ENCODE assay signal across 24 cellular contexts in the genomic region with DNA sequence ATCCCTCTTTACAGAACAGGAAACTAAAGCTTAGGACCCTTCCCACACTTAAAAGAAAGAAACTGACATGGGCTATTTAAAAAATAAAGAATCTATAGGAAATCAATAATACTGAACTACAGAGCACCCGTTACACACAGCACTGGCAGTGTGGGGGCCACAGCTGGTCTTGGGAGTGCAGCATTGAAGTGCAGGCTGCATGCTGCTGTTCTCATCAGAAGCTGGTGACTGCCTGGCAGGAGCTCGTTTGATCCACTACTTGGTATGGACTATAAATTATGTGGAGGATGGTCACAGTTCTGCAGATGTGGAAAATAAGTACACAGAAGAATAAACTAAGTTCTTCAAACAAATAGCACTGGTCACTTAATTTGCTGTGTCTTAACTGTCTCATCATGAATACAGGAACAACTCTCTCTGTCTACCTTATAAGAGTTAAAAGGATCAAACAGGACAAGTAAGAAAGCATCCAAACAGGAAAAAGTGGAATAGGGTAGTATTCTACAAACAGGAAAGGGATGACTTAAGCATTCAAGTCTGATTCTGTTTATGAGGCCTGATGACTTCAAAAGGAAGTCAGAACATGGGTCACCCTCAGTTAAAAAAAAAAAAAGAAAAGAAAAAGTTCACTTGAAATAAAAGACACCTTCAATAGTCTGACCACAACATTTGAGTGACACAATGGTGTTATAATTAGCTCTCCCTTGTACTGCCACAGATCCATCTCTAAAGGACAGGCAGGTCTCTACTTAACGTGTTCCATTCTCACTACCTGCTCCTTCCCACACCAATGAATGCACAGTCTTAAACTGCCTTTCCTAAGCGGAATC. TPM values are rescaled to one million over a fixed set of nuclear protein-coding genes. Genes with fewer than 3 reads are reported as not detected.
DNase-seq lines count a peak whose midpoint lies in the region; ATAC-seq, FAIRE-seq and TF ChIP-seq lines count a peak whose summit lies in the region.
"Had no signal": no experiment of that assay in that cellular context is flagged by ENCODE, and none has a peak within 500 bp of the region (broad histone marks: within the 10 kb centered on the region; RNA-seq: fewer than 3 reads in every experiment).

No MANE protein-coding gene starts in this region.

- no peak for DNase-seq in heart left ventricle
- DNase-seq in Right ventricle myocardium inferior (ENCODE audit: missing footprints), result no peak
- DNase-seq in dermis blood vessel endothelial cell, result peak; percentile 63
- no peak for DNase-seq in mesenchymal stem cell
- no peak for DNase-seq in urothelium cell line (ENCODE audit: low spot score)
- no peak for DNase-seq in amniotic stem cell (lab: John Stamatoyannopoulos, UW)
- DNase-seq in T-helper 17 cell, result no peak
- DNase-seq: activated CD4-positive, alpha-beta T cell treated with anti-CD3 and anti-CD28 coated beads for 48 hours; activated effector memory CD4-positive, alpha-beta T cell treated with Interleukin-2 at 50 U/mL for 16 hours; adrenal gland; effector CD8-positive, alpha-beta T cell; GDM1; KBM-7; mammary epithelial cell; naive B cell; NCI-H2029; NCI-H446; stimulated activated naive CD8-positive, alpha-beta T cell treated with anti-CD3 and anti-CD28 coated beads, Interleukin-15, amount 100 ng/mL, for 72 hours; T-cell had no signal

- peaks cover 40% of the 10 kb centered on the region for H3K27me3 Mint-ChIP-seq in T-helper 17 cell

- H3K4me1 ChIP-seq in heart left ventricle, result peaks cover 7 to 74% (median 47%) of the 10 kb centered on the region in 12 donors
- H3K4me1 ChIP-seq in mesenchymal stem cell (ENCODE audit: control insufficient read depth, insufficient read depth, low read depth, low read length), result peaks cover 11% of the 10 kb centered on the region
- H3K4me1 ChIP-seq: parathyroid adenoma had no signal

- TF ChIP-seq POLR2A in heart left ventricle (IDR thresholded peaks at IDR 0.05), result no peak

- H2AK5ac ChIP-seq in mesenchymal stem cell (ENCODE audit: low read length, severe bottlenecking), result no peak overlapping the region

- peaks cover 19% of the 10 kb centered on the region for H3K79me1 ChIP-seq in mesenchymal stem cell (replicated peaks; ENCODE audit: low read length, poor library complexity, severe bottlenecking)

- H3K9ac ChIP-seq in mesenchymal stem cell (ENCODE audit: low read length), result no peak overlapping the region
- H3K9ac ChIP-seq: parathyroid adenoma had no signal

- H3K14ac ChIP-seq in mesenchymal stem cell (ENCODE audit: low read length in 2 of 2), result peak overlapping the region in 1 of 2 experiments; percentile 26

- H3K9me3 ChIP-seq in heart left ventricle, result no peaks in the 10 kb centered on the region
- H3K9me3 ChIP-seq in mesenchymal stem cell (ENCODE audit: control insufficient read depth, low read length), result no peaks in the 10 kb centered on the region
- no peaks in the 10 kb centered on the region for H3K9me3 ChIP-seq in T-helper 17 cell (ENCODE audit: control insufficient read depth, low read length, poor library complexity, severe bottlenecking)
- H3K9me3 ChIP-seq: adrenal gland had no signal

- no peak overlapping the region for H3K4me3 Mint-ChIP-seq in T-helper 17 cell
- H3K4me3 Mint-ChIP-seq: central memory CD8-positive, alpha-beta T cell; naive B cell; stimulated activated naive CD8-positive, alpha-beta T cell treated with anti-CD3 and anti-CD28 coated beads, Interleukin-15, amount 100 ng/mL, for 72 hours; T-cell had no signal

- H3K23ac ChIP-seq in mesenchymal stem cell (ENCODE audit: low read length in 2 of 2), result no peak overlapping the region

- 51 to 61% (median 54%) methylated on average over 4 of the region's 4 CpGs for WGBS in heart left ventricle, 4 donors
- 89% methylated on average over 3 of the region's 4 CpGs for WGBS in mesenchymal stem cell

- H2BK15ac ChIP-seq in mesenchymal stem cell (ENCODE audit: low read depth, poor library complexity, severe bottlenecking), result no peak overlapping the region

- H3K4ac ChIP-seq in mesenchymal stem cell (ENCODE audit: low read depth in 1 of 2, low read length in 2 of 2), result no peak overlapping the region

- H3K27me3 ChIP-seq in heart left ventricle (no peaks in the 10 kb centered on the region), mesenchymal stem cell (ENCODE audit: control insufficient read depth in 1 of 2, insufficient read depth in 1 of 2, low read length in 2 of 2) (no peaks in the 10 kb centered on the region)
- H3K27me3 ChIP-seq: adrenal gland had no signal

- peak overlapping the region in 1 of 2 experiments; percentile 70 for H3K18ac ChIP-seq in mesenchymal stem cell (ENCODE audit: low read depth in 1 of 2, low read length in 2 of 2)

- H3K27ac ChIP-seq in heart left ventricle (peak overlapping the region in 9 of 12 donors; percentile 12 to 66 (median 32)), mesenchymal stem cell (ENCODE audit: low read length, poor library complexity, severe bottlenecking) (no peak overlapping the region)
- H3K27ac ChIP-seq: adrenal gland, parathyroid adenoma had no signal

- H2BK5ac ChIP-seq in mesenchymal stem cell (ENCODE audit: low read depth, low read length, poor library complexity, severe bottlenecking), result no peak overlapping the region

- H3K4me3 ChIP-seq in heart left ventricle, result no peak overlapping the region
- no peak overlapping the region for H3K4me3 ChIP-seq in mesenchymal stem cell (ENCODE audit: insufficient read depth in 1 of 2, low read depth in 1 of 2, low read length in 2 of 2)
- H3K4me3 ChIP-seq: adrenal gland, skin epidermis had no signal

- no peak overlapping the region for H2AFZ ChIP-seq in mesenchymal stem cell (ENCODE audit: low read depth, low read length)
- H2AFZ ChIP-seq: parathyroid adenoma had no signal

- H3K36me3 Mint-ChIP-seq in T-helper 17 cell (ENCODE audit: low read depth), result no peaks in the 10 kb centered on the region
- H3K36me3 Mint-ChIP-seq: naive B cell, T-cell had no signal

- H3K4me2 ChIP-seq in mesenchymal stem cell (ENCODE audit: low read length, poor library complexity, severe bottlenecking), result no peak overlapping the region

- no peak overlapping the region for H4K8ac ChIP-seq in mesenchymal stem cell (ENCODE audit: low read length)

- intact Hi-C loops in heart left ventricle (cut with DNase I) (no loop called here), Right ventricle myocardium inferior (cut with DNase I) (no loop called here)

- H3K36me3 ChIP-seq in heart left ventricle (no peaks in the 10 kb centered on the region), mesenchymal stem cell (ENCODE audit: control insufficient read depth in 1 of 2, insufficient read depth in 2 of 2, low read depth in 1 of 2, low read length in 2 of 2) (no peaks in the 10 kb centered on the region)
- H3K36me3 ChIP-seq: adrenal gland had no signal

- no peak for TF ChIP-seq CTCF in heart left ventricle (IDR thresholded peaks at IDR 0.05)

- FAIRE-seq in urothelium cell line (lab: Jason Lieb, UNC), result peak; percentile 42

- peak in 3 of 4 donors; percentile 40 to 70 (median 59) for ATAC-seq in heart left ventricle
- no peak for ATAC-seq in Right ventricle myocardium inferior
- no peak for ATAC-seq in GM21825 (IDR thresholded peaks at IDR 0.05; ENCODE audit: unreplicated experiment)
- no peak for ATAC-seq in T-helper 17 cell
- ATAC-seq: HCT116; stimulated activated naive CD8-positive, alpha-beta T cell treated with anti-CD3 and anti-CD28 coated beads, Interleukin-15, amount 100 ng/mL, for 72 hours; T-cell had no signal

- H4K91ac ChIP-seq in mesenchymal stem cell (ENCODE audit: low read length), result peak overlapping the region; percentile 43

- H2BK12ac ChIP-seq in mesenchymal stem cell (ENCODE audit: low read length in 2 of 2), result peak overlapping the region in 1 of 2 experiments; percentile 68

- no peak overlapping the region for H2BK120ac ChIP-seq in mesenchymal stem cell (ENCODE audit: low read depth, low read length)

- H3K27ac Mint-ChIP-seq in T-helper 17 cell, result no peak overlapping the region
- H3K27ac Mint-ChIP-seq: stimulated activated naive CD8-positive, alpha-beta T cell treated with anti-CD3 and anti-CD28 coated beads, Interleukin-15, amount 100 ng/mL, for 72 hours; T-cell had no signal

- H3K4me1 Mint-ChIP-seq in T-helper 17 cell, result peaks cover 3% of the 10 kb centered on the region
- H3K4me1 Mint-ChIP-seq: central memory CD8-positive, alpha-beta T cell; naive B cell; stimulated activated naive CD8-positive, alpha-beta T cell treated with anti-CD3 and anti-CD28 coated beads, Interleukin-15, amount 100 ng/mL, for 72 hours; T-cell had no signal

RNA-seq across cellular contexts. Expression of a gene that starts 21.0 kb away (rescaled TPM):
- total RNA-seq in heart left ventricle (10 to 100 TPM in 8 of 9 donors, 1 to 10 TPM in 1; 9.7 to 40.8 (median 17.0) TPM), Right ventricle myocardium inferior (16.8 TPM), dermis blood vessel endothelial cell (155 and 162 TPM in 2 replicates), T-helper 17 cell (under 1 TPM; 0.18 to 0.57 TPM)
- polyA plus RNA-seq in heart left ventricle, result 1 to 10 TPM; 5.1 to 5.8 TPM
- polyA plus RNA-seq in mesenchymal stem cell (2013, experiment 1 of 2), result 7.2 TPM
- 5.7 TPM for polyA plus RNA-seq in mesenchymal stem cell (2013, experiment 2 of 2)

RNA-seq across cellular contexts. Expression of a gene that starts 21.3 kb away (rescaled TPM):
- total RNA-seq in heart left ventricle (10 to 100 TPM; 10.3 to 26.5 (median 16.6) TPM), Right ventricle myocardium inferior (15.7 TPM), dermis blood vessel endothelial cell (43.8 and 61.9 TPM in 2 replicates), T-helper 17 cell (10 to 100 TPM; 25.7 to 28.8 TPM)
- 10 to 100 TPM; 10.6 to 12.2 TPM for polyA plus RNA-seq in heart left ventricle
- 26.1 TPM for polyA plus RNA-seq in mesenchymal stem cell (2013, experiment 1 of 2)
- polyA plus RNA-seq in mesenchymal stem cell (2013, experiment 2 of 2), result 27.1 TPM

Comparison
In these comparisons a context has a peak if more than half of its experiments do, and no peak if none do; other contexts are left out.
1. ATAC-seq: peak in heart left ventricle (3 of 4); none in Right ventricle myocardium inferior (single experiment), GM21825 (single experiment) and T-helper 17 cell (single experiment).
2. RNA of a gene that starts 21.0 kb away (total RNA-seq): 155 to 162 TPM in dermis blood vessel endothelial cell, 9.7 to 40.8 TPM in heart left ventricle and 16.8 TPM in Right ventricle myocardium inferior (single experiment); 0.18 to 0.57 TPM in T-helper 17 cell; every median in the first group is over 4 times any median in the second.